1 cellular context compared by ENCODE assay signal in genomic region chr22:20703414-20703806, GRCh38.
A peak's percentile ranks its signal among the peaks of the same experiment; 100 is the strongest.
TF ChIP-seq lines count a peak whose summit lies in the region.

No MANE protein-coding gene starts in this region.

TF ChIP-seq in H1, 55 proteins besides CTCF, POLR2A, EP300 and RAD21:
- peak; percentile 48 for TF ChIP-seq KDM4A (IDR thresholded peaks at IDR 0.05; ENCODE audit: low read depth, low read length, severe bottlenecking)
